ENCODE assay signal across 13 cellular contexts in the genomic region with DNA sequence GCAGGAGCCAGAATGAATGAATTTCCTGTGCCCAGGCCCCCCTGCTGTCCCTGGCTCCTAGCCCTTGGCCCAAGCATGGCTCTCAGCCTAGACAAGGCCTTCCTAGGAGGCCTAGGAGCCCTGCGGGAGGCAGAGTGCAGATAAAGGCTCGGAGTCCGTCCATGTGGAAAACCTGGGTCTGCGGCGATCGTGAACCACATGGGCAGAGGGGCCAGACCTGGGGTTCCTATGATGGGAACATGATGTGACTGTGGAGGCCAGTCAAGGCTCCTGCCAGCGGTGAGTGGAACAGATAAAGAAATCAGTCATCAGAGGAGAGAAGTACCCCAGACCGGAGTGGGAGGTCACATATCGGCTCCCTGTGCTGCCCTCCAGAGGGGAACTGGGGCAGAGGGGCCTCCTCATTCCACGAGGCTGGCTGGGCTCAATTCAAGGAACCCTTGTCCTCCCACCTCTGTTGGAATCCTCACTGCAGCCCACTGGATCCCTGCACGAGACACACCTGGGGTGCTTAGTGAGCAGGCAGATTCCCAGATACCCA. TPM values are rescaled to one million over a fixed set of nuclear protein-coding genes. Genes with fewer than 3 reads are reported as not detected.
DNase-seq lines count a peak whose midpoint lies in the region; ATAC-seq, FAIRE-seq and TF ChIP-seq lines count a peak whose summit lies in the region.
"Had no signal": no experiment of that assay in that cellular context is flagged by ENCODE, and none has a peak within 500 bp of the region (broad histone marks: within the 10 kb centered on the region; RNA-seq: fewer than 3 reads in every experiment).

No MANE protein-coding gene starts in this region.

- H3K9me3 ChIP-seq in DOHH2 (ENCODE audit: control insufficient read depth, insufficient read depth, low read length) (no peaks in the 10 kb centered on the region), K562 (replicated peaks; ENCODE audit: control insufficient read depth, insufficient read depth, low read depth, low read length) (no peaks in the 10 kb centered on the region)
- H3K9me3 ChIP-seq: neutrophil had no signal

- H3K36me3 ChIP-seq in DOHH2 (ENCODE audit: control insufficient read depth, low read length) (no peaks in the 10 kb centered on the region), K562 (ENCODE audit: control insufficient read depth, insufficient read depth, low read length) (no peaks in the 10 kb centered on the region; the same call in 2 of the 3 replicates)
- H3K36me3 ChIP-seq: neutrophil had no signal

- no TSS peak for BruUV-seq in K562 (replicated peaks; lab: Mats Ljungman, UMichigan)

- H4K20me1 ChIP-seq in DOHH2 (ENCODE audit: control insufficient read depth, insufficient read depth, low read depth, low read length) (no peaks in the 10 kb centered on the region; the same call in 1 of the 2 replicates), K562 (replicated peaks; ENCODE audit: control insufficient read depth, insufficient read depth, low read length) (peaks cover 14% of the 10 kb centered on the region; the same call in 1 of the 2 replicates)

- TF ChIP-seq EP300 in K562 (IDR thresholded peaks at IDR 0.05; ENCODE audit: low read length), result no peak

- peaks cover 3% of the 10 kb centered on the region for H3K9me1 ChIP-seq in K562 (ENCODE audit: control insufficient read depth, insufficient read depth, low read length)

- CTCF ChIA-PET in K562 (lab: Yijun Ruan, JAX; ENCODE audit: low intra/inter-chr PET ratio), result no interaction called here

- peak; percentile 78 for ATAC-seq in K562
- ATAC-seq in HG02610 (IDR thresholded peaks at IDR 0.05; ENCODE audit: unreplicated experiment), result no peak
- ATAC-seq: T-helper 17 cell had no signal

- POLR2A ChIA-PET in K562 (lab: Yijun Ruan, JAX), result no interaction called here

- WGBS in K562 (ENCODE audit: insufficient coverage, low coverage, missing lambda C conversion rate), result 25% methylated on average over 11 of the region's 11 CpGs

- H3K27me3 ChIP-seq in DOHH2 (ENCODE audit: control insufficient read depth, low read length) (no peaks in the 10 kb centered on the region), K562 (ENCODE audit: control insufficient read depth in 2 of 2, insufficient read depth in 2 of 2, low read length in 2 of 2) (peaks cover 5 to 41% of the 10 kb centered on the region in 2 experiments; a peak in 4 of 5 replicates)

- TF ChIP-seq POLR2A in K562 (conservative IDR thresholded peaks at IDR 0.05), result no peak

- FAIRE-seq in K562 (lab: Jason Lieb, UNC), result peak; percentile 79

- peak; percentile 46 to 78 for TF ChIP-seq RAD21 in K562 (CRISPR knock-in tag; conservative IDR thresholded peaks at IDR 0.05 in 1 of 2, IDR thresholded peaks at IDR 0.05 in 1 of 2)

- H3K79me2 ChIP-seq in DOHH2 (ENCODE audit: control insufficient read depth, low read length) (no peaks in the 10 kb centered on the region), K562 (ENCODE audit: control insufficient read depth, insufficient read depth, low read length) (no peaks in the 10 kb centered on the region)

- no peak overlapping the region for H2AFZ ChIP-seq in K562 (ENCODE audit: low read depth, low read length)

- H3K4me1 ChIP-seq in DOHH2 (ENCODE audit: control insufficient read depth, low read length), result no peaks in the 10 kb centered on the region
- peaks cover 0 to 4% of the 10 kb centered on the region in 2 experiments; a peak in 1 of 5 replicates for H3K4me1 ChIP-seq in K562 (replicated peaks in 1 of 2; ENCODE audit: control insufficient read depth in 2 of 2, insufficient read depth in 2 of 2, low read length in 2 of 2)

- 0 out of 4 replicates have a peak overlapping the region, but pooled peaks of 1 of the 2 experiments have one; percentile 16 for H3K9ac ChIP-seq in K562 (ENCODE audit: insufficient read depth in 1 of 2, low read depth in 2 of 2, low read length in 2 of 2)

- H3K9me2 ChIP-seq in DOHH2 (replicated peaks; ENCODE audit: control insufficient read depth, low read length), result no peaks in the 10 kb centered on the region

- H3K4me3 ChIP-seq in DOHH2 (ENCODE audit: low read length) (no peak overlapping the region), K562 (no peak overlapping the region)

- DNase-seq in Kasumi-1 (lab: John Stamatoyannopoulos, UW) (peak; percentile 41 to 45), K562 (ENCODE audit: extremely low read depth in 1 of 4, low spot score in 3 of 4) (peak in 3 of 4 experiments; percentile 37 to 69 (median 61)), islet precursor cell (peak; percentile 71), NCI-H2029 (lab: John Stamatoyannopoulos, UW) (no peak)
- no peak for DNase-seq in activated CD4-positive, alpha-beta T cell treated with anti-CD3 and anti-CD28 coated beads for 1 hour
- DNase-seq in stimulated activated CD8-positive, alpha-beta memory T cell treated with anti-CD3 and anti-CD28 coated beads, Interleukin-4, amount 100 ng/mL, for 48 hours, result no peak
- DNase-seq: dermis blood vessel endothelial cell, GF-D8, NCI-H1436, T-helper 17 cell had no signal

- no peak overlapping the region for H3K4me2 ChIP-seq in DOHH2 (ENCODE audit: low read length)
- no peak overlapping the region for H3K4me2 ChIP-seq in K562 (ENCODE audit: insufficient read depth, low read length)

- TF ChIP-seq CTCF in DOHH2 (IDR thresholded peaks at IDR 0.05; ENCODE audit: low read depth, low read length, poor library complexity, severe bottlenecking) (peak; percentile 20), K562 (IDR thresholded peaks at IDR 0.05 in 2 of 3, conservative IDR thresholded peaks at IDR 0.05 in 1 of 3; ENCODE audit: insufficient read depth in 2 of 3, low read depth in 1 of 3, low read length in 3 of 3) (peak; percentile 62 to 73 (median 64))

- H3K27ac ChIP-seq in DOHH2 (ENCODE audit: low read depth, low read length) (no peak overlapping the region), K562 (ENCODE audit: extremely low read depth, low read depth, low read length) (no peak overlapping the region)
- H3K27ac ChIP-seq: neutrophil had no signal

- in situ Hi-C loops in K562 (cut with MboI), result loop anchor here (10.0 kb wide), 2 partner anchors 318 to 332 kb away; no protein-coding TSS in a partner anchor

- no peaks in the 10 kb centered on the region for H3F3A ChIP-seq in DOHH2 (ENCODE audit: control insufficient read depth, insufficient read depth)

- intact Hi-C loops in K562 (cut with micrococcal nuclease), result loop anchor here (1.0 to 10.0 kb wide), 3 partner anchors 142 to 330 kb away; no protein-coding TSS in a partner anchor

TF ChIP-seq in K562, 482 proteins besides CTCF, POLR2A, EP300 and RAD21:
- TF ChIP-seq, protein P1, sequence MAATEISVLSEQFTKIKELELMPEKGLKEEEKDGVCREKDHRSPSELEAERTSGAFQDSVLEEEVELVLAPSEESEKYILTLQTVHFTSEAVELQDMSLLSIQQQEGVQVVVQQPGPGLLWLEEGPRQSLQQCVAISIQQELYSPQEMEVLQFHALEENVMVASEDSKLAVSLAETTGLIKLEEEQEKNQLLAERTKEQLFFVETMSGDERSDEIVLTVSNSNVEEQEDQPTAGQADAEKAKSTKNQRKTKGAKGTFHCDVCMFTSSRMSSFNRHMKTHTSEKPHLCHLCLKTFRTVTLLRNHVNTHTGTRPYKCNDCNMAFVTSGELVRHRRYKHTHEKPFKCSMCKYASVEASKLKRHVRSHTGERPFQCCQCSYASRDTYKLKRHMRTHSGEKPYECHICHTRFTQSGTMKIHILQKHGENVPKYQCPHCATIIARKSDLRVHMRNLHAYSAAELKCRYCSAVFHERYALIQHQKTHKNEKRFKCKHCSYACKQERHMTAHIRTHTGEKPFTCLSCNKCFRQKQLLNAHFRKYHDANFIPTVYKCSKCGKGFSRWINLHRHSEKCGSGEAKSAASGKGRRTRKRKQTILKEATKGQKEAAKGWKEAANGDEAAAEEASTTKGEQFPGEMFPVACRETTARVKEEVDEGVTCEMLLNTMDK (IDR thresholded peaks at IDR 0.05; ENCODE audit: borderline replicate concordance, insufficient read depth, low read depth, low read length, poor library complexity, severe bottlenecking), result peak; percentile 54
- TF ChIP-seq MAZ (CRISPR knock-in tag; conservative IDR thresholded peaks at IDR 0.05 in 1 of 2, IDR thresholded peaks at IDR 0.05 in 1 of 2) (peak in 1 of 2 experiments; percentile 41; a peak in 1 of 4 replicates), MYC (IDR thresholded peaks at IDR 0.05; ENCODE audit: low read depth, low read length) (peak; percentile 35; the same call in 1 of the 2 replicates), MYC (CRISPR knock-in tag; IDR thresholded peaks at IDR 0.05; ENCODE audit: borderline replicate concordance, low read depth) (no peak), STAG1 (CRISPR knock-in tag; IDR thresholded peaks at IDR 0.05; ENCODE audit: borderline replicate concordance) (peak; percentile 66; the same call in 1 of the 2 replicates), SMC3 (conservative IDR thresholded peaks at IDR 0.05; ENCODE audit: insufficient read depth, low read depth, low read length) (0 out of 2 replicates have a peak, but pooled peaks have one; percentile 22)
- TF ChIP-seq, protein P2, sequence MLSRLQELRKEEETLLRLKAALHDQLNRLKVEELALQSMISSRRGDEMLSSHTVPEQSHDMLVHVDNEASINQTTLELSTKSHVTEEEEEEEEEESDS (CRISPR knock-in tag; IDR thresholded peaks at IDR 0.05), result no peak

RNA-seq across cellular contexts. Expression of a gene that starts 5.8 kb away (rescaled TPM):
- total RNA-seq in K562 (2011; cell fraction: chromatin; rRNA removed; ENCODE audit: low replicate concordance), result not detected in 2 replicates
- total RNA-seq in K562 (2011; cell fraction: nucleolus; rRNA removed), result not detected in 2 replicates
- not detected in 2 replicates for total RNA-seq in K562 (2011; cell fraction: nucleoplasm; rRNA removed)
- total RNA-seq in K562 (2014; rRNA removed) (not detected in 2 replicates), K562 (2014; rRNA removed; fragmentation: Illumina TruSeq; extraction: Trizol) (not detected in 2 replicates), K562 (2015; rRNA removed; fragmentation: Illumina TruSeq; extraction: Trizol) (not detected in 2 replicates), K562 (2021) (not detected in 2 replicates)
- polyA plus RNA-seq in K562 (2011; rRNA removed) (not detected in 2 replicates), K562 (2014; fragmentation: Illumina TruSeq; extraction: Trizol) (not detected in 2 replicates), K562 (2014; fragmentation: Nextera tagmentation; extraction: Ambion mirVana) (not detected), K562 (2014; rRNA removed) (not detected in 2 replicates)
- polyA plus RNA-seq in K562 (2011; cell fraction: cytosol; rRNA removed), result not detected in 2 replicates
- polyA plus RNA-seq in K562 (2011; cell fraction: nucleus; rRNA removed), result not detected in 2 replicates
- polyA plus RNA-seq in K562 (2012), result not detected in 2 replicates
- polyA minus RNA-seq in K562 (2011; rRNA and poly(A)+ RNA removed), result not detected in 2 replicates
- polyA minus RNA-seq in K562 (2011; cell fraction: cytosol; rRNA and poly(A)+ RNA removed), result not detected in 2 replicates
- not detected in 2 replicates for polyA minus RNA-seq in K562 (2011; cell fraction: nucleus; rRNA and poly(A)+ RNA removed)
- total RNA-seq: T-helper 17 cell had no signal

Comparison
In these comparisons a context has a peak if more than half of its experiments do, and no peak if none do; other contexts are left out.
1. DNase-seq: peak in Kasumi-1 (2 of 2), K562 (3 of 4) and islet precursor cell (single experiment); none in activated CD4-positive, alpha-beta T cell treated with anti-CD3 and anti-CD28 coated beads for 1 hour (single experiment), NCI-H2029 (single experiment) and stimulated activated CD8-positive, alpha-beta memory T cell treated with anti-CD3 and anti-CD28 coated beads, Interleukin-4, amount 100 ng/mL, for 48 hours (single experiment).